In genomic region chr7:29878081-29878688, GRCh38 we compare ENCODE assay signal across 7 cellular contexts.
DNase-seq lines count a peak whose midpoint lies in the region; ATAC-seq, FAIRE-seq and TF ChIP-seq lines count a peak whose summit lies in the region.

No MANE protein-coding gene starts in this region.

- POLR2A ChIA-PET in PC-9 (lab: Charles Lee; ENCODE audit: unreplicated experiment) = no interaction called here

- BruUV-seq in PC-9 (replicated peaks; lab: Mats Ljungman, UMichigan) = no TSS peak

- FAIRE-seq in GM19239 (lab: Jason Lieb, UNC) = peak; percentile 47

- H3K27ac ChIP-seq in PC-9 = no peak overlapping the region
- H3K27ac ChIP-seq in coronary artery = no peak overlapping the region
- H3K27ac ChIP-seq in neural progenitor cell = no peak overlapping the region

- H3K9me3 ChIP-seq in PC-9 (ENCODE audit: insufficient read depth, low read depth) (no peaks in the 10 kb centered on the region), neural progenitor cell (ENCODE audit: low read depth) (no peaks in the 10 kb centered on the region)

- peaks cover 2% of the 10 kb centered on the region for H3K36me3 Mint-ChIP-seq in neural progenitor cell

- H3K4me3 ChIP-seq in PC-9 (no peak overlapping the region), coronary artery (no peak overlapping the region), neural progenitor cell (no peak overlapping the region)

- H3K9ac ChIP-seq in neural progenitor cell = no peak overlapping the region

- intact Hi-C loops in PC-9 (cut with micrococcal nuclease; ENCODE audit: unreplicated experiment) = loop anchor here (1.0 to 10.0 kb wide), 6 partner anchors 43 to 686 kb away; partner anchors contain the start of gene PRR15

- H3K27me3 ChIP-seq in PC-9 (ENCODE audit: insufficient read depth, low read depth) (no peaks in the 10 kb centered on the region), neural progenitor cell (peaks cover 11% of the 10 kb centered on the region)

- CTCF ChIA-PET in PC-9 (lab: Charles Lee) = interaction anchor here (0.6 to 2.3 kb wide), 5 partner anchors 34 to 268 kb away, joined by 3 to 13 read pairs (median 4); no protein-coding TSS in a partner anchor

- H3K9me3 Mint-ChIP-seq in neural progenitor cell = no peaks in the 10 kb centered on the region

- H3K79me2 ChIP-seq in PC-9 (ENCODE audit: low read depth) = no peaks in the 10 kb centered on the region
- H3K79me2 ChIP-seq in neural progenitor cell (ENCODE audit: low read depth) = no peaks in the 10 kb centered on the region

- ATAC-seq in HG03135 (IDR thresholded peaks at IDR 0.05; ENCODE audit: unreplicated experiment) = no peak
- ATAC-seq in GM18519 (IDR thresholded peaks at IDR 0.05; ENCODE audit: low FRiP score, unreplicated experiment) = no peak

- peaks cover 27% of the 10 kb centered on the region for H3K4me1 Mint-ChIP-seq in neural progenitor cell

- DNase-seq in D341Med (ENCODE audit: low spot score) = peak; percentile 49
- no peak for DNase-seq in GM19239 (ENCODE audit: insufficient read length, low spot score)
- DNase-seq in PC-9 = peak; percentile 50 to 59
- no peak for DNase-seq in coronary artery (ENCODE audit: low spot score)
- DNase-seq in neural progenitor cell (ENCODE audit: low spot score) = no peak

- no peaks in the 10 kb centered on the region for H3K4me1 ChIP-seq in PC-9 (replicated peaks; ENCODE audit: insufficient read depth)
- peaks cover 16% of the 10 kb centered on the region for H3K4me1 ChIP-seq in neural progenitor cell

- H3F3A ChIP-seq in PC-9 (ENCODE audit: insufficient read depth, low read depth) = no peaks in the 10 kb centered on the region
- H3F3A ChIP-seq in neural progenitor cell (ENCODE audit: low read depth) = peaks cover 14% of the 10 kb centered on the region

- H3K4me2 ChIP-seq in PC-9 = no peak overlapping the region
- no peak overlapping the region for H3K4me2 ChIP-seq in neural progenitor cell

- H3K27me3 Mint-ChIP-seq in neural progenitor cell (ENCODE audit: insufficient read depth, low read depth) = peaks cover under 1% of the 10 kb centered on the region

- no peak overlapping the region for H3K4me3 Mint-ChIP-seq in neural progenitor cell

- H2AFZ ChIP-seq in PC-9 = no peak overlapping the region
- no peak overlapping the region for H2AFZ ChIP-seq in neural progenitor cell (replicated peaks)

- TF ChIP-seq CTCF in PC-9 (conservative IDR thresholded peaks at IDR 0.05) (peak; percentile 90), coronary artery (IDR thresholded peaks at IDR 0.05) (peak; percentile 29), neural progenitor cell (IDR thresholded peaks at IDR 0.05) (peak; percentile 46)

- H3K9me2 ChIP-seq in PC-9 (ENCODE audit: insufficient read depth) = no peaks in the 10 kb centered on the region

- H3K36me3 ChIP-seq in PC-9 (ENCODE audit: low read depth) (no peaks in the 10 kb centered on the region), neural progenitor cell (no peaks in the 10 kb centered on the region)

- no peaks in the 10 kb centered on the region for H4K20me1 ChIP-seq in PC-9 (ENCODE audit: insufficient read depth)
- no peaks in the 10 kb centered on the region for H4K20me1 ChIP-seq in neural progenitor cell (ENCODE audit: low read depth)

- no peak overlapping the region for H3K27ac Mint-ChIP-seq in neural progenitor cell

Comparison
In these comparisons a context has a peak if more than half of its experiments do, and no peak if none do; other contexts are left out.
1. DNase-seq: peak in D341Med (single experiment) and PC-9 (2 of 2); none in GM19239 (single experiment), coronary artery (single experiment) and neural progenitor cell (single experiment).
2. CTCF ChIP-seq: peak in every context shown above with its lines; median percentile 90 in PC-9; 46 in neural progenitor cell; 29 in coronary artery.